ENCODE assay signal across 11 cellular contexts in the genomic region with DNA sequence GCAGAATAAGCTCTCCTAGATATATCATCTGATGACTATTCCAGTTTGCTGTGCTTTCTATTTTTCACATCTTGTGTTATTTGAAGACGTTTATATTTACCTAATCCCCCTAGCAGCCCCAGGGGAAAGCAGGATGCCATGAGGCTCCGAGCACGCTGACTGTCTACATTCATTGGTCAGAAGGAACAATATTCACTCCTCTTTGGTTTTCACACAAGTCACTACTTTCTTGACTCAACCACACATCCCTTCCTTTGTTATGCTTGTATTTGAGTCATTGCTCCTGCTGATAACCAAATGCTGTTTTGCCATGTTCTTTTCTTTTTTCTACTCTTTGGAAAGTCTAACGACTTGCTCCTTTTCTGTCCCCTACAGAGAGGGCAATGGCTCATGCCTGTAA.
DNase-seq lines count a peak whose midpoint lies in the region; ATAC-seq and TF ChIP-seq lines count a peak whose summit lies in the region.
"Had no signal": no experiment of that assay in that cellular context is flagged by ENCODE, and none has a peak within 500 bp of the region (broad histone marks: within the 10 kb centered on the region; RNA-seq: fewer than 3 reads in every experiment).

No MANE protein-coding gene starts in this region.

- no peaks in the 10 kb centered on the region for H3K27me3 ChIP-seq in adipocyte (replicated peaks; ENCODE audit: control insufficient read depth, insufficient read depth, low read length)
- no peaks in the 10 kb centered on the region for H3K27me3 ChIP-seq in mesenchymal stem cell (ENCODE audit: control insufficient read depth in 1 of 2, insufficient read depth in 1 of 2, low read length in 2 of 2)
- no peaks in the 10 kb centered on the region for H3K27me3 ChIP-seq in MM.1S (replicated peaks; ENCODE audit: insufficient read depth, low read length)

- POLR2A ChIA-PET in HEK293T (lab: Yijun Ruan, JAX) = no interaction called here

- ATAC-seq in GM19467 (IDR thresholded peaks at IDR 0.05; ENCODE audit: unreplicated experiment) = no peak
- ATAC-seq in HG03175 (IDR thresholded peaks at IDR 0.05; ENCODE audit: unreplicated experiment) = no peak
- ATAC-seq: esophagus mucosa had no signal

- H3K4ac ChIP-seq in mesenchymal stem cell (ENCODE audit: low read depth in 1 of 2, low read length in 2 of 2) = no peak overlapping the region

- H3K4me3 ChIP-seq in adipocyte (ENCODE audit: low read length) (no peak overlapping the region), mesenchymal stem cell (ENCODE audit: insufficient read depth in 1 of 2, low read depth in 1 of 2, low read length in 2 of 2) (no peak overlapping the region), MM.1S (ENCODE audit: low read length) (no peak overlapping the region)

- no peaks in the 10 kb centered on the region for H4K20me1 ChIP-seq in MM.1S (ENCODE audit: insufficient read depth, low read length)

- H3K9ac ChIP-seq in adipocyte (ENCODE audit: low read length) (no peak overlapping the region), mesenchymal stem cell (ENCODE audit: low read length) (no peak overlapping the region), MM.1S (ENCODE audit: low read length) (no peak overlapping the region)

- peaks cover 80% of the 10 kb centered on the region for H3K4me1 Mint-ChIP-seq in HFFc6 (ENCODE audit: low read depth)

- no peaks in the 10 kb centered on the region for H3K9me2 ChIP-seq in MM.1S (replicated peaks; ENCODE audit: insufficient read depth, low read length)

- H3K79me1 ChIP-seq in mesenchymal stem cell (replicated peaks; ENCODE audit: low read length, poor library complexity, severe bottlenecking) = peaks cover 2% of the 10 kb centered on the region

- DNase-seq in AG08396 (ENCODE audit: low spot score) (peak; percentile 13), HFFc6 (peak; percentile 90), adipocyte (ENCODE audit: low read depth) (peak; percentile 48), mesenchymal stem cell (peak; percentile 73), MM.1S (no peak), HEK293T (ENCODE audit: extremely low spot score) (no peak)
- DNase-seq: DMS153, NCI-H1417 treated with DMSO at 0.1 percent for 48 hours had no signal

- peak overlapping the region; percentile 72 for H3K27ac Mint-ChIP-seq in HFFc6

- H2AK5ac ChIP-seq in mesenchymal stem cell (ENCODE audit: low read length, severe bottlenecking) = no peak overlapping the region

- H3K36me3 ChIP-seq in adipocyte (ENCODE audit: control insufficient read depth, insufficient read depth, low read length, severe bottlenecking) (peaks cover 7% of the 10 kb centered on the region), mesenchymal stem cell (ENCODE audit: control insufficient read depth in 1 of 2, insufficient read depth in 2 of 2, low read depth in 1 of 2, low read length in 2 of 2) (no peaks in the 10 kb centered on the region), MM.1S (replicated peaks; ENCODE audit: insufficient read depth, low read length) (no peaks in the 10 kb centered on the region)

- WGBS in mesenchymal stem cell = 15% methylated on average over 4 of the region's 4 CpGs

- no peaks in the 10 kb centered on the region for H3K79me2 ChIP-seq in MM.1S (ENCODE audit: low read length)

- no peak overlapping the region for H3K4me2 ChIP-seq in mesenchymal stem cell (ENCODE audit: low read length, poor library complexity, severe bottlenecking)
- H3K4me2 ChIP-seq in MM.1S (ENCODE audit: low read depth, low read length) = no peak overlapping the region

- TF ChIP-seq CTCF in HFFc6 (IDR thresholded peaks at IDR 0.05) = no peak
- TF ChIP-seq CTCF in MM.1S (IDR thresholded peaks at IDR 0.05; ENCODE audit: low read length) = no peak

- no peak overlapping the region for H3K14ac ChIP-seq in mesenchymal stem cell (ENCODE audit: low read length in 2 of 2)

- H2AFZ ChIP-seq in mesenchymal stem cell (ENCODE audit: low read depth, low read length) (no peak overlapping the region), MM.1S (ENCODE audit: low read length) (no peak overlapping the region)

- H2BK5ac ChIP-seq in mesenchymal stem cell (ENCODE audit: low read depth, low read length, poor library complexity, severe bottlenecking) = no peak overlapping the region

- H3K4me1 ChIP-seq in adipocyte (ENCODE audit: control insufficient read depth, insufficient read depth, low read length) = peaks cover 22% of the 10 kb centered on the region
- H3K4me1 ChIP-seq in mesenchymal stem cell (ENCODE audit: control insufficient read depth, insufficient read depth, low read depth, low read length) = peaks cover 3% of the 10 kb centered on the region
- H3K4me1 ChIP-seq in MM.1S (ENCODE audit: low read length) = peaks cover 39% of the 10 kb centered on the region

- H3K9me3 ChIP-seq in adipocyte (ENCODE audit: control insufficient read depth, low read length) (no peaks in the 10 kb centered on the region), mesenchymal stem cell (ENCODE audit: control insufficient read depth, low read length) (no peaks in the 10 kb centered on the region), MM.1S (replicated peaks; ENCODE audit: insufficient read depth, low read length) (no peaks in the 10 kb centered on the region)

- no peak overlapping the region for H4K8ac ChIP-seq in mesenchymal stem cell (ENCODE audit: low read length)

- CTCF ChIA-PET in HEK293T (lab: Yijun Ruan, JAX) = no interaction called here

- no peaks in the 10 kb centered on the region for H3F3A ChIP-seq in MM.1S (ENCODE audit: insufficient read depth, low read length)

- H3K27me3 Mint-ChIP-seq in HFFc6 (ENCODE audit: insufficient read depth) = peaks cover 1% of the 10 kb centered on the region; the same call in 1 of the 2 replicates

- H2BK120ac ChIP-seq in mesenchymal stem cell (ENCODE audit: low read depth, low read length) = no peak overlapping the region

- no peaks in the 10 kb centered on the region for H3K9me3 Mint-ChIP-seq in HFFc6

- H3K18ac ChIP-seq in mesenchymal stem cell (ENCODE audit: low read depth in 1 of 2, low read length in 2 of 2) = peak overlapping the region; percentile 5 to 78

- peak overlapping the region; percentile 45 for H3K4me3 Mint-ChIP-seq in HFFc6

- no peak overlapping the region for H3K23ac ChIP-seq in mesenchymal stem cell (ENCODE audit: low read length in 2 of 2)

- H3K36me3 Mint-ChIP-seq in HFFc6 (ENCODE audit: low read depth) = peaks cover 14% of the 10 kb centered on the region

- H4K91ac ChIP-seq in mesenchymal stem cell (ENCODE audit: low read length) = peak overlapping the region; percentile 16

- no peak overlapping the region for H2BK15ac ChIP-seq in mesenchymal stem cell (ENCODE audit: low read depth, poor library complexity, severe bottlenecking)

- H3K27ac ChIP-seq in mesenchymal stem cell (ENCODE audit: low read length, poor library complexity, severe bottlenecking) (peak overlapping the region; percentile 43), MM.1S (ENCODE audit: low read length) (no peak overlapping the region)

- H2BK12ac ChIP-seq in mesenchymal stem cell (ENCODE audit: low read length in 2 of 2) = peak overlapping the region; percentile 59 to 70

TF ChIP-seq in HEK293T, 16 proteins besides CTCF, POLR2A, EP300 and RAD21:
- TF ChIP-seq ELF4 (IDR thresholded peaks at IDR 0.05) = no peak
- TF ChIP-seq L3MBTL2 (conservative IDR thresholded peaks at IDR 0.05) = no peak
- TF ChIP-seq FOXA1 (IDR thresholded peaks at IDR 0.05) = no peak
- no peak for TF ChIP-seq FOXK2 (IDR thresholded peaks at IDR 0.05)
- TF ChIP-seq BHLHE40 (IDR thresholded peaks at IDR 0.05; ENCODE audit: borderline replicate concordance) = no peak
- no peak for TF ChIP-seq CTBP1 (IDR thresholded peaks at IDR 0.05; ENCODE audit: borderline replicate concordance)
- no peak for TF ChIP-seq ZNF384 (IDR thresholded peaks at IDR 0.05)
- TF ChIP-seq SP1 (IDR thresholded peaks at IDR 0.05) = no peak
- TF ChIP-seq, protein P1, sequence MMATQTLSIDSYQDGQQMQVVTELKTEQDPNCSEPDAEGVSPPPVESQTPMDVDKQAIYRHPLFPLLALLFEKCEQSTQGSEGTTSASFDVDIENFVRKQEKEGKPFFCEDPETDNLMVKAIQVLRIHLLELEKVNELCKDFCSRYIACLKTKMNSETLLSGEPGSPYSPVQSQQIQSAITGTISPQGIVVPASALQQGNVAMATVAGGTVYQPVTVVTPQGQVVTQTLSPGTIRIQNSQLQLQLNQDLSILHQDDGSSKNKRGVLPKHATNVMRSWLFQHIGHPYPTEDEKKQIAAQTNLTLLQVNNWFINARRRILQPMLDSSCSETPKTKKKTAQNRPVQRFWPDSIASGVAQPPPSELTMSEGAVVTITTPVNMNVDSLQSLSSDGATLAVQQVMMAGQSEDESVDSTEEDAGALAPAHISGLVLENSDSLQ (IDR thresholded peaks at IDR 0.05) = no peak
- no peak for TF ChIP-seq SUZ12 (IDR thresholded peaks at IDR 0.05)
- TF ChIP-seq LEF1 (IDR thresholded peaks at IDR 0.05; ENCODE audit: borderline replicate concordance) = no peak
- TF ChIP-seq NFRKB (IDR thresholded peaks at IDR 0.05) = no peak
- TF ChIP-seq FOXM1 (IDR thresholded peaks at IDR 0.05; ENCODE audit: borderline replicate concordance) = no peak
TF ChIP-seq in HEK293T: peak in this region for 0.

Comparison
In these comparisons a context has a peak if more than half of its experiments do, and no peak if none do; other contexts are left out.
1. DNase-seq: peak in AG08396 (single experiment), HFFc6 (single experiment), adipocyte (single experiment) and mesenchymal stem cell (single experiment); none in MM.1S (single experiment) and HEK293T (single experiment).